11 cellular contexts compared by ENCODE assay signal in the genomic region with DNA sequence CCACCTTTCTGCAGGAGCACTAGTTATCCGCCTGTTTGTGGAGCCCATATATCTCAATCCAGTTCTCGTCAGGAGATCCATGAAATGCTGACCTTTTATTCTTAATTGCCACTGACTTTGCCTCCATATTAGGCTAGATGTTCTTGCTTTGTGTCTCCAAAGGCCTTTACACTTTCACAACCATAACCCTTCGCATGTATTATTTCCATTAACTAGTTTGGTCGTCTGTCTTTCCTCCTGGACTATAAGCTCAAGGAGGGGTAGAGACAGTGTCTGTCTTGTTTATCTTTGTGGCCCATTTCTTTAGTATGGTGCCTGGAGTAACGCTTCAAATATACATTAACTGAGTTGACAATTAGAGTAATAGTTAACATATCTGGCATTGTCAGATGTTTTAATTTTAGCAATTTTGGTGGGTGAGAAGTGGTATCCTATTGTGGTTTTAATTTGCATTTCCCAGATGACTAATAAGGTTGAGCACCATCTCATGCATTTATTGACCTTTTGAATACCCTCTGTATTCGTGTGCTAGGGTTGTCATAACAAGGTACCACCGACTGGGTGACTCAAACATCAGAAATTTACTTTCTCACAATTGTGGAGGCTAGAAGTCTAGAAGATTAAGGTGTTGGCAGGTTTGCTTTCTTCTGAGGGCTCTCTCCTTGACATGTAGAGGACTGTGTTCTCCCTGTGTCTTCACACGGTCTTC. TPM values are rescaled to one million over a fixed set of nuclear protein-coding genes. Genes with fewer than 3 reads are reported as not detected.
DNase-seq lines count a peak whose midpoint lies in the region; ATAC-seq, FAIRE-seq and TF ChIP-seq lines count a peak whose summit lies in the region.
"Had no signal": no experiment of that assay in that cellular context is flagged by ENCODE, and none has a peak within 500 bp of the region (broad histone marks: within the 10 kb centered on the region; RNA-seq: fewer than 3 reads in every experiment).

No MANE protein-coding gene starts in this region.

- no peak for TF ChIP-seq POLR2A in heart left ventricle (IDR thresholded peaks at IDR 0.05)

- H3K9me3 ChIP-seq in heart left ventricle = peaks cover 0 to 3% (median 0%) of the 10 kb centered on the region in 12 donors
- H3K9me3 ChIP-seq: neutrophil, Peyer's patch had no signal

- intact Hi-C loops in heart left ventricle (cut with DNase I) = no loop called here

- ATAC-seq in GM21360 (IDR thresholded peaks at IDR 0.05; ENCODE audit: unreplicated experiment) = peak; percentile 87
- peak; percentile 97 for ATAC-seq in HG03378 (IDR thresholded peaks at IDR 0.05; ENCODE audit: unreplicated experiment)
- ATAC-seq in heart left ventricle = no peak

- WGBS in heart left ventricle, 4 donors = 77 to 87% (median 85%) methylated on average over 8 of the region's 8 CpGs

- no peak overlapping the region for H3K27ac ChIP-seq in heart left ventricle
- H3K27ac ChIP-seq: neutrophil, Peyer's patch had no signal

- no peak overlapping the region for H3K4me3 ChIP-seq in bronchial epithelial cell (ENCODE audit: low read depth, low read length)
- no peak overlapping the region for H3K4me3 ChIP-seq in heart left ventricle
- H3K4me3 ChIP-seq: Peyer's patch had no signal

- in situ Hi-C loops in GM13976 (cut with MboI; ENCODE audit: low sequenced_read_pairs, unreplicated experiment) = no loop called here

- H3K4me1 ChIP-seq in heart left ventricle = no peaks in the 10 kb centered on the region

- H3K27me3 ChIP-seq in bronchial epithelial cell (ENCODE audit: control insufficient read depth, insufficient read depth, low read length) (no peaks in the 10 kb centered on the region), heart left ventricle (no peaks in the 10 kb centered on the region)
- H3K27me3 ChIP-seq: neutrophil, Peyer's patch had no signal

- TF ChIP-seq CTCF in GM13976 (IDR thresholded peaks at IDR 0.05; ENCODE audit: borderline replicate concordance, control extremely low read depth, extremely low read depth, insufficient read depth, missing control alignments) = no peak
- TF ChIP-seq CTCF in bronchial epithelial cell (IDR thresholded peaks at IDR 0.05; ENCODE audit: insufficient read depth, low read length, severe bottlenecking) = no peak
- no peak for TF ChIP-seq CTCF in D721Med (IDR thresholded peaks at IDR 0.05; ENCODE audit: insufficient read depth, missing control alignments)
- TF ChIP-seq CTCF in heart left ventricle (IDR thresholded peaks at IDR 0.05) = no peak

- DNase-seq in GM13976 (ENCODE audit: low spot score) = peak; percentile 24
- DNase-seq in bronchial epithelial cell (ENCODE audit: low read depth) = peak; percentile 81
- DNase-seq in C1 segment of cervical spinal cord (lab: John Stamatoyannopoulos, UW) = no peak
- no peak for DNase-seq in NCI-H146 (lab: John Stamatoyannopoulos, UW)
- no peak for DNase-seq in D721Med (ENCODE audit: insufficient read length, low spot score)
- no peak for DNase-seq in heart left ventricle
- DNase-seq: Peyer's patch had no signal

- H3K36me3 ChIP-seq in bronchial epithelial cell (ENCODE audit: control insufficient read depth, insufficient read depth, low read length) (no peaks in the 10 kb centered on the region), heart left ventricle (no peaks in the 10 kb centered on the region)
- H3K36me3 ChIP-seq: neutrophil, Peyer's patch had no signal

- FAIRE-seq in bronchial epithelial cell (lab: Jason Lieb, UNC) = no peak
- FAIRE-seq in D721Med (lab: Jason Lieb, UNC) = no peak

RNA-seq across cellular contexts. Expression of a gene that starts 21.7 kb away (rescaled TPM):
- total RNA-seq in bronchial epithelial cell (0.51 and 0.53 TPM in 2 replicates), heart left ventricle (1 to 10 TPM in 2 of 9 donors, under 1 TPM in 5, not detected in 2; 0.25 to 1.9 (median 0.83) TPM)
- under 1 TPM; 0.04 to 0.08 TPM for polyA plus RNA-seq in heart left ventricle
- total RNA-seq: glomerular endothelial cell had no signal

Comparison
In these comparisons a context has a peak if more than half of its experiments do, and no peak if none do; other contexts are left out.
1. DNase-seq: peak in GM13976 (single experiment) and bronchial epithelial cell (single experiment); none in C1 segment of cervical spinal cord (0 of 14), NCI-H146 (single experiment), D721Med (single experiment) and heart left ventricle (0 of 5).
2. ATAC-seq: peak in GM21360 (single experiment) and HG03378 (single experiment); none in heart left ventricle (0 of 4).